In genomic region chr4:23305026-23305425, GRCh38 we compare ENCODE assay signal across 13 cellular contexts.
DNase-seq lines count a peak whose midpoint lies in the region; ATAC-seq, FAIRE-seq and TF ChIP-seq lines count a peak whose summit lies in the region.
"Had no signal": no experiment of that assay in that cellular context is flagged by ENCODE, and none has a peak within 500 bp of the region (broad histone marks: within the 10 kb centered on the region; RNA-seq: fewer than 3 reads in every experiment).

No MANE protein-coding gene starts in this region.

- H4K91ac ChIP-seq in mesenchymal stem cell (ENCODE audit: low read length) = no peak overlapping the region

- ATAC-seq in GM18519 (IDR thresholded peaks at IDR 0.05; ENCODE audit: low FRiP score, unreplicated experiment) (peak; percentile 56), HG03442 (IDR thresholded peaks at IDR 0.05; ENCODE audit: unreplicated experiment) (no peak)
- ATAC-seq in activated CD8-positive, alpha-beta T cell treated with anti-CD3 and anti-CD28 coated beads for 36 hours = peak; percentile 58

- H2BK15ac ChIP-seq in mesenchymal stem cell (ENCODE audit: low read depth, poor library complexity, severe bottlenecking) = no peak overlapping the region

- H3K4me3 Mint-ChIP-seq in activated CD8-positive, alpha-beta T cell treated with anti-CD3 and anti-CD28 coated beads for 36 hours = no peak overlapping the region
- no peak overlapping the region for H3K4me3 Mint-ChIP-seq in activated T-helper 2 cell treated with anti-CD3 and anti-CD28 coated beads, Interferon-gamma antibody, Interleukin-2, Interleukin-4, amounts not matched to agents 10 μg/mL and 5 μg/mL and 100 μg/mL, durations not matched to agents 14 hours and 24 hours and 36 hours (ENCODE audit: low read depth)
- H3K4me3 Mint-ChIP-seq: neural progenitor cell had no signal

- TF ChIP-seq CTCF in activated CD8-positive, alpha-beta T cell treated with anti-CD3 and anti-CD28 coated beads for 36 hours (IDR thresholded peaks at IDR 0.05) = no peak

- no peaks in the 10 kb centered on the region for H3K27me3 Mint-ChIP-seq in activated CD8-positive, alpha-beta T cell treated with anti-CD3 and anti-CD28 coated beads for 36 hours
- H3K27me3 Mint-ChIP-seq in activated T-helper 2 cell treated with anti-CD3 and anti-CD28 coated beads, Interferon-gamma antibody, Interleukin-2, Interleukin-4, amounts not matched to agents 10 μg/mL and 5 μg/mL and 100 μg/mL, durations not matched to agents 14 hours and 24 hours and 36 hours (ENCODE audit: low read depth) = no peaks in the 10 kb centered on the region

- no peak overlapping the region for H3K4ac ChIP-seq in mesenchymal stem cell (ENCODE audit: low read depth in 1 of 2, low read length in 2 of 2)

- 23% methylated on average over 1 of the region's 1 CpG for WGBS in mesenchymal stem cell

- H3K9me3 Mint-ChIP-seq in activated CD8-positive, alpha-beta T cell treated with anti-CD3 and anti-CD28 coated beads for 36 hours = no peaks in the 10 kb centered on the region
- H3K9me3 Mint-ChIP-seq in activated T-helper 2 cell treated with anti-CD3 and anti-CD28 coated beads, Interferon-gamma antibody, Interleukin-2, Interleukin-4, amounts not matched to agents 10 μg/mL and 5 μg/mL and 100 μg/mL, durations not matched to agents 14 hours and 24 hours and 36 hours = no peaks in the 10 kb centered on the region
- H3K9me3 Mint-ChIP-seq: neural progenitor cell had no signal

- no peak overlapping the region for H2BK5ac ChIP-seq in mesenchymal stem cell (ENCODE audit: low read depth, low read length, poor library complexity, severe bottlenecking)

- no peak overlapping the region for H4K8ac ChIP-seq in mesenchymal stem cell (ENCODE audit: low read length)

- no peaks in the 10 kb centered on the region for H3K36me3 ChIP-seq in mesenchymal stem cell (ENCODE audit: control insufficient read depth in 1 of 2, insufficient read depth in 2 of 2, low read depth in 1 of 2, low read length in 2 of 2)
- H3K36me3 ChIP-seq: colonic mucosa, neural progenitor cell had no signal

- H3K4me1 Mint-ChIP-seq in activated CD8-positive, alpha-beta T cell treated with anti-CD3 and anti-CD28 coated beads for 36 hours (ENCODE audit: low read depth) = peaks cover 3% of the 10 kb centered on the region
- H3K4me1 Mint-ChIP-seq in activated T-helper 2 cell treated with anti-CD3 and anti-CD28 coated beads, Interferon-gamma antibody, Interleukin-2, Interleukin-4, amounts not matched to agents 10 μg/mL and 5 μg/mL and 100 μg/mL, durations not matched to agents 14 hours and 24 hours and 36 hours (ENCODE audit: low read depth) = peaks cover 8% of the 10 kb centered on the region
- H3K4me1 Mint-ChIP-seq: neural progenitor cell had no signal

- H3K4me3 ChIP-seq in mesenchymal stem cell (ENCODE audit: insufficient read depth in 1 of 2, low read depth in 1 of 2, low read length in 2 of 2) = peak overlapping the region in 1 of 2 experiments; percentile 36
- H3K4me3 ChIP-seq: colonic mucosa, neural progenitor cell had no signal

- H3K79me1 ChIP-seq in mesenchymal stem cell (replicated peaks; ENCODE audit: low read length, poor library complexity, severe bottlenecking) = no peaks in the 10 kb centered on the region

- no peak overlapping the region for H2AFZ ChIP-seq in mesenchymal stem cell (ENCODE audit: low read depth, low read length)
- H2AFZ ChIP-seq: neural progenitor cell had no signal

- H3K27ac ChIP-seq in mesenchymal stem cell (ENCODE audit: low read length, poor library complexity, severe bottlenecking) = peak overlapping the region; percentile 35
- H3K27ac ChIP-seq: colonic mucosa, neural progenitor cell had no signal

- H3K23ac ChIP-seq in mesenchymal stem cell (ENCODE audit: low read length in 2 of 2) = no peak overlapping the region

- H3K9me3 ChIP-seq in mesenchymal stem cell (ENCODE audit: control insufficient read depth, low read length) = no peaks in the 10 kb centered on the region
- H3K9me3 ChIP-seq: colonic mucosa had no signal

- no peak overlapping the region for H3K14ac ChIP-seq in mesenchymal stem cell (ENCODE audit: low read length in 2 of 2)

- H3K9ac ChIP-seq in mesenchymal stem cell (ENCODE audit: low read length) = no peak overlapping the region
- H3K9ac ChIP-seq: neural progenitor cell had no signal

- H3K36me3 Mint-ChIP-seq in activated CD8-positive, alpha-beta T cell treated with anti-CD3 and anti-CD28 coated beads for 36 hours (ENCODE audit: low read depth) = no peaks in the 10 kb centered on the region
- no peaks in the 10 kb centered on the region for H3K36me3 Mint-ChIP-seq in activated T-helper 2 cell treated with anti-CD3 and anti-CD28 coated beads, Interferon-gamma antibody, Interleukin-2, Interleukin-4, amounts not matched to agents 10 μg/mL and 5 μg/mL and 100 μg/mL, durations not matched to agents 14 hours and 24 hours and 36 hours (ENCODE audit: low read depth)
- H3K36me3 Mint-ChIP-seq: neural progenitor cell had no signal

- no peaks in the 10 kb centered on the region for H3K4me1 ChIP-seq in mesenchymal stem cell (ENCODE audit: control insufficient read depth, insufficient read depth, low read depth, low read length)
- H3K4me1 ChIP-seq: colonic mucosa, neural progenitor cell had no signal

- FAIRE-seq in HTR-8/SVneo (lab: Jason Lieb, UNC) = no peak
- FAIRE-seq: islet of Langerhans had no signal

- H3K18ac ChIP-seq in mesenchymal stem cell (ENCODE audit: low read depth in 1 of 2, low read length in 2 of 2) = no peak overlapping the region

- H2BK12ac ChIP-seq in mesenchymal stem cell (ENCODE audit: low read length in 2 of 2) = no peak overlapping the region

- no peak overlapping the region for H2BK120ac ChIP-seq in mesenchymal stem cell (ENCODE audit: low read depth, low read length)

- no peaks in the 10 kb centered on the region for H3K27me3 ChIP-seq in mesenchymal stem cell (ENCODE audit: control insufficient read depth in 1 of 2, insufficient read depth in 1 of 2, low read length in 2 of 2)
- H3K27me3 ChIP-seq: colonic mucosa, neural progenitor cell had no signal

- POLR2A ChIA-PET in activated CD8-positive, alpha-beta T cell treated with anti-CD3 and anti-CD28 coated beads for 36 hours (lab: Charles Lee) = interaction anchor here (0.6 kb wide), 1 partner anchor 374 kb away, joined by 3 read pairs; no protein-coding TSS in a partner anchor

- no peak overlapping the region for H3K27ac Mint-ChIP-seq in activated CD8-positive, alpha-beta T cell treated with anti-CD3 and anti-CD28 coated beads for 36 hours
- H3K27ac Mint-ChIP-seq in activated T-helper 2 cell treated with anti-CD3 and anti-CD28 coated beads, Interferon-gamma antibody, Interleukin-2, Interleukin-4, amounts not matched to agents 10 μg/mL and 5 μg/mL and 100 μg/mL, durations not matched to agents 14 hours and 24 hours and 36 hours = no peak overlapping the region
- H3K27ac Mint-ChIP-seq: neural progenitor cell had no signal

- H2AK5ac ChIP-seq in mesenchymal stem cell (ENCODE audit: low read length, severe bottlenecking) = no peak overlapping the region

- no peak overlapping the region for H3K4me2 ChIP-seq in mesenchymal stem cell (ENCODE audit: low read length, poor library complexity, severe bottlenecking)
- H3K4me2 ChIP-seq: neural progenitor cell had no signal

- CTCF ChIA-PET in activated CD8-positive, alpha-beta T cell treated with anti-CD3 and anti-CD28 coated beads for 36 hours (lab: Charles Lee) = no interaction called here

- intact Hi-C loops in activated CD8-positive, alpha-beta T cell treated with anti-CD3 and anti-CD28 coated beads for 36 hours (cut with micrococcal nuclease) = no loop called here
- intact Hi-C loops in activated T-helper 2 cell treated with anti-CD3 and anti-CD28 coated beads, Interferon-gamma antibody, Interleukin-2, Interleukin-4, amounts not matched to agents 10 μg/mL and 5 μg/mL and 100 μg/mL, durations not matched to agents 14 hours and 24 hours and 36 hours (cut with micrococcal nuclease) = loop anchor here (1.0 kb wide), 1 partner anchor 29 kb away; no protein-coding TSS in a partner anchor

- peak; percentile 5 for DNase-seq in HTR-8/SVneo (ENCODE audit: insufficient read length, low spot score)
- DNase-seq in activated CD8-positive, alpha-beta T cell treated with anti-CD3 and anti-CD28 coated beads for 36 hours = no peak
- peak; percentile 26 for DNase-seq in mesenchymal stem cell
- no peak for DNase-seq in NCI-H1105 (lab: John Stamatoyannopoulos, UW)
- DNase-seq in activated T-helper 2 cell treated with anti-CD3 and anti-CD28 coated beads, Interferon-gamma antibody, Interleukin-2, Interleukin-4, amounts not matched to agents 10 μg/mL and 5 μg/mL and 100 μg/mL, durations not matched to agents 14 hours and 24 hours and 36 hours (ENCODE audit: low spot score) = no peak
- DNase-seq: activated CD4-positive, alpha-beta T cell treated with anti-CD3 and anti-CD28 coated beads for 1 hour; colonic mucosa; COR-L47; stimulated activated CD4-positive, alpha-beta T cell treated with anti-CD3 and anti-CD28 coated beads, Interleukin-12 subunit alpha, Interleukin-12 subunit beta, amount 100 ng/mL, for 4 hours had no signal

Comparison
In these comparisons a context has a peak if more than half of its experiments do, and no peak if none do; other contexts are left out.
1. DNase-seq: peak in HTR-8/SVneo (single experiment) and mesenchymal stem cell (single experiment); none in activated CD8-positive, alpha-beta T cell treated with anti-CD3 and anti-CD28 coated beads for 36 hours (single experiment), NCI-H1105 (single experiment) and activated T-helper 2 cell treated with anti-CD3 and anti-CD28 coated beads, Interferon-gamma antibody, Interleukin-2, Interleukin-4, amounts not matched to agents 10 μg/mL and 5 μg/mL and 100 μg/mL, durations not matched to agents 14 hours and 24 hours and 36 hours (single experiment).